Comparison of ENCODE assay signal across 34 cellular contexts in the genomic region with DNA sequence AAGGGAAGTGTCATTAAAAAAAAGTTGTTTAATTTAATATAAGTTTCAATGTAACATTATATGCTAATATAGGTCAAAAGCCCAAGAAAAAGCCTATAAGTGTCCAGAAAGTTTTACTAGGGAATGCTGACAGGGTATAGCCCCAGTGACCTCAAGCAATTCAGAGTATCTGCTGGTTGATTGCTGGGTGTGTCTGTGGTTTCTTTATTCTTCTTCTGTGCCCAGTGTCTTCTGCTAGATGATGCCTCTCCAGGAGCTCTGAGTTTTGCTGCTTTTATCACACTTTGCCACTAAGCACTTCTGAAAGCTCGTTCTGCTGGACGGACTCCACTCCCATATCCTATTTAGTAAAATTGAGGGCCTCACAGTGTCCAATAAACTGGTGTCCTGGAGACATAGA.
"Had no signal": no experiment of that assay in that cellular context is flagged by ENCODE, and none has a peak within 500 bp of the region (broad histone marks: within the 10 kb centered on the region; RNA-seq: fewer than 3 reads in every experiment).

No MANE protein-coding gene starts in this region.

- DNase-seq: Karpas-422, Kasumi-1, KG1, MG63, MV-4-11, NCI-H1048, NCI-H1092, NCI-H1092 treated with DMSO at 0.1 percent for 48 hours, NCI-H1105, NCI-H1105 treated with DMSO at 0.1 percent for 48 hours, NCI-H1417, NCI-H1417 treated with DMSO at 0.1 percent for 48 hours, NCI-H1436, NCI-H1436 treated with DMSO at 0.1 percent for 48 hours, NCI-H146, NCI-H1694, NCI-H1694 treated with DMSO at 0.1 percent for 48 hours, NCI-H187, NCI-H187 treated with DMSO at 0.1 percent for 48 hours, NCI-H1930, NCI-H2029, NCI-H2029 treated with DMSO at 0.1 percent for 48 hours, NCI-H2081, NCI-H2081 treated with DMSO at 0.1 percent for 48 hours, NCI-H2107, NCI-H2171, NCI-H2171 treated with DMSO at 0.1 percent for 48 hours, NCI-H2227 treated with DMSO at 0.1 percent for 48 hours, NCI-H226, NCI-H345, NCI-H446, NCI-H446 treated with DMSO at 0.1 percent for 48 hours, NCI-H510A, NCI-H510A treated with DMSO at 0.1 percent for 48 hours had no signal

- H3K9me3 ChIP-seq: MG63 had no signal

- H3K27me3 ChIP-seq: MG63 had no signal

- H3K4me3 ChIP-seq: MG63 had no signal

- H3K36me3 ChIP-seq: MG63 had no signal
